ENCODE assay signal across 17 cellular contexts in the genomic region with DNA sequence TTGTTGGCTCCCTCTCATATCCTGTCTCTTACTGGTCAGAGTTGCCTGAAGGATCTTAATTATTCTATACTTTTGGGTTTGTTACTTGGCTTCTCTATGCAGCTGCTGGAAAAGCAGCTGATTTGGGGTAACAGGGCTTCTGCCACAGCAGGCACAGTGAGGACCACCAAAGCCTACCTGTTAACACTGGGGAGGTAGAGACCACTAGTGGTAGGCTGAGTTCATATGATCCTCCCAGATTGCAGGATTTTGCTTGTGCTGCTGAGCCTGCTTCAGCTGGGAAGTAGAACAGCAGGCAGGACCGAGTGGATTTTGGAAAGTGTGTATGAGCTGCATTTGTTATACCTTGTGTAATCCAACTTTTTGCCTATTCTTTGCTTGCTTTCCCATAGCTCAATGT. TPM values are rescaled to one million over a fixed set of nuclear protein-coding genes. Genes with fewer than 3 reads are reported as not detected.
DNase-seq lines count a peak whose midpoint lies in the region; ATAC-seq and TF ChIP-seq lines count a peak whose summit lies in the region.
"Had no signal": no experiment of that assay in that cellular context is flagged by ENCODE, and none has a peak within 500 bp of the region (broad histone marks: within the 10 kb centered on the region; RNA-seq: fewer than 3 reads in every experiment).

No MANE protein-coding gene starts in this region.

- peaks cover 57% of the 10 kb centered on the region for H4K20me1 ChIP-seq in OCI-LY3 (ENCODE audit: insufficient read depth, low read length)

- ATAC-seq in GM18867 (IDR thresholded peaks at IDR 0.05; ENCODE audit: unreplicated experiment): no peak

- H3K36me3 ChIP-seq in OCI-LY3 (replicated peaks; ENCODE audit: low read depth, low read length) (peaks cover 4% of the 10 kb centered on the region), brain microvascular endothelial cell (replicated peaks) (peaks cover 2% of the 10 kb centered on the region), neutrophil (no peaks in the 10 kb centered on the region)

- H3K27me3 ChIP-seq in OCI-LY3 (ENCODE audit: low read depth, low read length) (no peaks in the 10 kb centered on the region), brain microvascular endothelial cell (replicated peaks) (no peaks in the 10 kb centered on the region), neutrophil (no peaks in the 10 kb centered on the region)

- DNase-seq in activated naive CD4-positive, alpha-beta T cell treated with anti-CD3 and anti-CD28 coated beads for 36 hours: no peak
- DNase-seq in activated naive CD4-positive, alpha-beta T cell treated with anti-CD3 and anti-CD28 coated beads, Interleukin-2, amount 50 U/mL, for 16 hours: no peak
- DNase-seq in brain microvascular endothelial cell (no peak), foreskin fibroblast (no peak), NCI-H510A treated with DMSO at 0.1 percent for 48 hours (lab: John Stamatoyannopoulos, UW) (no peak)
- DNase-seq: COR-L47, DMS53, GOT3, MM.1S, NCI-H1105, NCI-H1694 treated with DMSO at 0.1 percent for 48 hours, NCI-H446, NCI-H774 had no signal

- no peak overlapping the region for H2AFZ ChIP-seq in OCI-LY3 (ENCODE audit: low read depth, low read length)

- in situ Hi-C loops in brain microvascular endothelial cell (cut with HindIII; ENCODE audit: low pct_ligation_motif_present, low sequenced_read_pairs): no loop called here

- H3K9ac ChIP-seq in OCI-LY3 (ENCODE audit: low read length): no peak overlapping the region

- H3K4me1 ChIP-seq in OCI-LY3 (ENCODE audit: low read length) (peaks cover 56% of the 10 kb centered on the region), neutrophil (ENCODE audit: control insufficient read depth in 1 of 2, insufficient read depth in 1 of 2, low read depth in 1 of 2, low read length in 1 of 2) (peaks cover 73 to 75% of the 10 kb centered on the region in 2 experiments)

- H3K36me3 Mint-ChIP-seq in activated naive CD4-positive, alpha-beta T cell treated with anti-CD3 and anti-CD28 coated beads for 36 hours (ENCODE audit: low read depth): no peaks in the 10 kb centered on the region

- H3K27ac Mint-ChIP-seq in activated naive CD4-positive, alpha-beta T cell treated with anti-CD3 and anti-CD28 coated beads for 36 hours: peak overlapping the region; percentile 10

- no peak overlapping the region for H3K4me3 Mint-ChIP-seq in activated naive CD4-positive, alpha-beta T cell treated with anti-CD3 and anti-CD28 coated beads for 36 hours

- H3K27ac ChIP-seq in OCI-LY3 (ENCODE audit: low read length): no peak overlapping the region; the same call in 1 of the 2 replicates
- no peak overlapping the region for H3K27ac ChIP-seq in brain microvascular endothelial cell
- H3K27ac ChIP-seq in neutrophil: peak overlapping the region; percentile 88
- H3K27ac ChIP-seq: C4-2B had no signal

- peaks cover 48% of the 10 kb centered on the region for H3K4me1 Mint-ChIP-seq in activated naive CD4-positive, alpha-beta T cell treated with anti-CD3 and anti-CD28 coated beads for 36 hours (ENCODE audit: low read depth)

- H3K9me3 Mint-ChIP-seq in activated naive CD4-positive, alpha-beta T cell treated with anti-CD3 and anti-CD28 coated beads for 36 hours: no peaks in the 10 kb centered on the region

- no peak overlapping the region for H3K4me2 ChIP-seq in OCI-LY3 (ENCODE audit: low read length)

- no peaks in the 10 kb centered on the region for H3K27me3 Mint-ChIP-seq in activated naive CD4-positive, alpha-beta T cell treated with anti-CD3 and anti-CD28 coated beads for 36 hours (ENCODE audit: low read depth)

- H3K4me3 ChIP-seq in OCI-LY3 (ENCODE audit: low read length): no peak overlapping the region
- H3K4me3 ChIP-seq in brain microvascular endothelial cell (ENCODE audit: low read depth, low read length): no peak overlapping the region
- no peak overlapping the region for H3K4me3 ChIP-seq in neutrophil (ENCODE audit: low read depth in 1 of 2, low read length in 1 of 2)
- no peak overlapping the region for H3K4me3 ChIP-seq in foreskin fibroblast (ENCODE audit: low read depth in 1 of 2, low read length in 2 of 2)

- no peaks in the 10 kb centered on the region for H3K9me3 ChIP-seq in OCI-LY3 (ENCODE audit: insufficient read depth, low read length)
- no peaks in the 10 kb centered on the region for H3K9me3 ChIP-seq in neutrophil

- CTCF ChIA-PET in activated naive CD4-positive, alpha-beta T cell treated with anti-CD3 and anti-CD28 coated beads for 36 hours (lab: Charles Lee): no interaction called here

- TF ChIP-seq CTCF in OCI-LY3 (IDR thresholded peaks at IDR 0.05; ENCODE audit: low read depth, low read length) (peak; percentile 33; the same call in 1 of the 2 replicates), brain microvascular endothelial cell (IDR thresholded peaks at IDR 0.05; ENCODE audit: low read depth, low read length, missing control alignments) (peak; percentile 4), neutrophil (IDR thresholded peaks at IDR 0.05) (no peak), foreskin fibroblast (IDR thresholded peaks at IDR 0.05; ENCODE audit: low read depth, low read length) (no peak)

- intact Hi-C loops in activated naive CD4-positive, alpha-beta T cell treated with anti-CD3 and anti-CD28 coated beads for 36 hours (cut with micrococcal nuclease): no loop called here

- peaks cover 58% of the 10 kb centered on the region for H3K79me2 ChIP-seq in OCI-LY3 (ENCODE audit: low read length)

RNA-seq across cellular contexts. Expression of a gene that starts 34.1 kb away (rescaled TPM):
- 10 to 100 TPM; 11.9 to 12.2 TPM for total RNA-seq in activated naive CD4-positive, alpha-beta T cell treated with anti-CD3 and anti-CD28 coated beads for 36 hours

Comparison
In these comparisons a context has a peak if more than half of its experiments do, and no peak if none do; other contexts are left out.
1. CTCF ChIP-seq: peak in OCI-LY3 (single experiment) and brain microvascular endothelial cell (single experiment); none in neutrophil (single experiment) and foreskin fibroblast (single experiment).